In genomic region chr9:37433754-37434435, GRCh38 we compare ENCODE assay signal across 1 cellular context.
TF ChIP-seq lines count a peak whose summit lies in the region.

No MANE protein-coding gene starts in this region.

TF ChIP-seq in endothelial cell of umbilical vein, 7 proteins besides CTCF, POLR2A, EP300 and RAD21:
- TF ChIP-seq JUN (IDR thresholded peaks at IDR 0.05; ENCODE audit: borderline replicate concordance, insufficient read depth, insufficient read length, low read depth) (no peak), MAX (IDR thresholded peaks at IDR 0.05; ENCODE audit: insufficient read depth, insufficient read length) (no peak), MYC (IDR thresholded peaks at IDR 0.05; ENCODE audit: low read depth, low read length) (no peak), GATA2 (IDR thresholded peaks at IDR 0.05; ENCODE audit: insufficient read depth, insufficient read length, low read depth, low read length) (no peak), POLR2AphosphoS5 (IDR thresholded peaks at IDR 0.05; ENCODE audit: insufficient read depth, low read depth, low read length) (no peak), EZH2 (IDR thresholded peaks at IDR 0.05; ENCODE audit: borderline replicate concordance, low read depth, low read length, severe bottlenecking) (no peak)
